Comparison of ENCODE assay signal across 10 cellular contexts in the genomic region with DNA sequence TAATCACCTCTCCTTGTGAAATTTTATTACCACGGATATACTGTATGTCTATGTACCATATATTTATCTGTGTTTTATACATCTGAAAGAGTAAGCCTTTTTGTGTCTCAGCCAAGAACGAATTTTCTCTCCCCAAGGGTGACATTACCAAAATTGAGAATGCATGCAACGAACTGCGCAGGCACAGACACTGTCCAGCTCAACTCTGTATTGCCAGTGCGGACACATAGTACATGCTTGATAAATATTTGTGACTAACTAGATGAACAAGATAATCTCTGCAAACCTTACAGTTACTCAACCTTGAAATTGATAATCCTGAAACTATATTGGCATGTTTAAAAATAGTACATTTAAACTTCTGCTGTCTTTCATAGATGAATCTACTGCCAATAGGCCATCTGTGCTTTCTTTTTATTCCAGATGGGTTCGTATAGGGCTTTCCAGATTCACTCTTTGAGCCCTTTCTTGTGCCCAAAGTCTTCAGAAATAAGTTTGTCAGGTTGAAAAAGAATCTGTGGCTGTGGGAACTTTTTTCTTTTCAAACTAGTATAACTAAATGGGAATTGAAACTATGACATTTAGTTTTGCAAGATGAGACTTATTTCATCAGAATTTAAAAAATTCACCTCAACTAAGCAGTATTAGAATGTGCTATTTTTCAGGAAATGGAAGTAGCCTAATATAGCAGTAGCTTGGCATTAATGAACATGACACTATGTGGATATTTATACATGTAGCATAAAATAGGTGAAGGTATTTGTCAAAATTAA. TPM values are rescaled to one million over a fixed set of nuclear protein-coding genes. Genes with fewer than 3 reads are reported as not detected.
DNase-seq lines count a peak whose midpoint lies in the region; ATAC-seq and TF ChIP-seq lines count a peak whose summit lies in the region.
"Had no signal": no experiment of that assay in that cellular context is flagged by ENCODE, and none has a peak within 500 bp of the region (broad histone marks: within the 10 kb centered on the region; RNA-seq: fewer than 3 reads in every experiment).

No MANE protein-coding gene starts in this region.

- DNase-seq in activated T-cell treated with anti-CD3 and anti-CD28 coated beads, Interleukin-2, amount 50 U/mL, for 72 hours = no peak
- no peak for DNase-seq in activated T-cell treated with anti-CD3 and anti-CD28 coated beads, Interleukin-2, amount 50 U/mL, for 1 hour
- DNase-seq in stimulated activated naive B cell treated with anti-CD40 and anti-IgM and Interleukin-4, amounts not matched to agents 10 μg/mL and 1 μg/mL and 100 μg/mL, for 72 hours = no peak
- DNase-seq in HEK293T (ENCODE audit: extremely low spot score) (no peak), NCI-H1417 (lab: John Stamatoyannopoulos, UW) (no peak), NCI-H82 treated with DMSO at 0.1 percent for 48 hours (lab: John Stamatoyannopoulos, UW; ENCODE audit: unreplicated experiment) (no peak)
- DNase-seq: activated naive CD4-positive, alpha-beta T cell treated with anti-CD3 and anti-CD28 coated beads, Interleukin-2, amount 50 U/mL, for 16 hours; NCI-H1048 had no signal

- CTCF ChIA-PET in HEK293T (lab: Yijun Ruan, JAX) = no interaction called here

- ATAC-seq in activated T-cell treated with anti-CD3 and anti-CD28 coated beads, Interleukin-2, amount 50 U/mL, for 72 hours (replicated peaks in 1 of 2) = no peak
- peak; percentile 32 for ATAC-seq in GM21825 (IDR thresholded peaks at IDR 0.05; ENCODE audit: unreplicated experiment)
- peak; percentile 36 for ATAC-seq in HG03520 (IDR thresholded peaks at IDR 0.05; ENCODE audit: unreplicated experiment)
- ATAC-seq in stimulated activated naive B cell treated with anti-CD40 and anti-IgM and Interleukin-4, amounts not matched to agents 10 μg/mL and 1 μg/mL and 100 μg/mL, for 72 hours (replicated peaks) = peak; percentile 47 to 53

- H3K4me1 Mint-ChIP-seq in activated T-cell treated with anti-CD3 and anti-CD28 coated beads, Interleukin-2, amount 50 U/mL, for 72 hours (ENCODE audit: low read depth) = peaks cover 91% of the 10 kb centered on the region
- peaks cover 46 to 73% of the 10 kb centered on the region in 2 donors for H3K4me1 Mint-ChIP-seq in stimulated activated naive B cell treated with anti-CD40 and anti-IgM and Interleukin-4, amounts not matched to agents 10 μg/mL and 1 μg/mL and 100 μg/mL, for 72 hours

- peaks cover 2 to 4% of the 10 kb centered on the region in 2 donors for H3K36me3 Mint-ChIP-seq in activated T-cell treated with anti-CD3 and anti-CD28 coated beads, Interleukin-2, amount 50 U/mL, for 72 hours (ENCODE audit: insufficient read depth in 2 of 2)
- peaks cover 0 to 4% of the 10 kb centered on the region in 2 donors for H3K36me3 Mint-ChIP-seq in stimulated activated naive B cell treated with anti-CD40 and anti-IgM and Interleukin-4, amounts not matched to agents 10 μg/mL and 1 μg/mL and 100 μg/mL, for 72 hours

- H3K9me3 Mint-ChIP-seq in activated T-cell treated with anti-CD3 and anti-CD28 coated beads, Interleukin-2, amount 50 U/mL, for 72 hours = peaks cover 0 to 1% of the 10 kb centered on the region in 2 donors
- H3K9me3 Mint-ChIP-seq in stimulated activated naive B cell treated with anti-CD40 and anti-IgM and Interleukin-4, amounts not matched to agents 10 μg/mL and 1 μg/mL and 100 μg/mL, for 72 hours = peaks cover 0 to 3% of the 10 kb centered on the region in 2 donors

- peak overlapping the region; percentile 36 to 82 for H3K4me3 Mint-ChIP-seq in activated T-cell treated with anti-CD3 and anti-CD28 coated beads, Interleukin-2, amount 50 U/mL, for 72 hours
- H3K4me3 Mint-ChIP-seq in stimulated activated naive B cell treated with anti-CD40 and anti-IgM and Interleukin-4, amounts not matched to agents 10 μg/mL and 1 μg/mL and 100 μg/mL, for 72 hours = peak overlapping the region; percentile 57 to 58

- H3K27ac Mint-ChIP-seq in activated T-cell treated with anti-CD3 and anti-CD28 coated beads, Interleukin-2, amount 50 U/mL, for 72 hours = peak overlapping the region; percentile 95
- peak overlapping the region; percentile 94 for H3K27ac Mint-ChIP-seq in stimulated activated naive B cell treated with anti-CD40 and anti-IgM and Interleukin-4, amounts not matched to agents 10 μg/mL and 1 μg/mL and 100 μg/mL, for 72 hours

- POLR2A ChIA-PET in HEK293T (lab: Yijun Ruan, JAX) = interaction anchor here (1.0 kb wide), 1 partner anchor 76 kb away, joined by 3 read pairs; a partner anchor contains a TSS

- no peaks in the 10 kb centered on the region for H3K27me3 Mint-ChIP-seq in activated T-cell treated with anti-CD3 and anti-CD28 coated beads, Interleukin-2, amount 50 U/mL, for 72 hours (ENCODE audit: low read depth)
- H3K27me3 Mint-ChIP-seq in stimulated activated naive B cell treated with anti-CD40 and anti-IgM and Interleukin-4, amounts not matched to agents 10 μg/mL and 1 μg/mL and 100 μg/mL, for 72 hours = no peaks in the 10 kb centered on the region

TF ChIP-seq in HEK293T, 16 proteins besides CTCF, POLR2A, EP300 and RAD21:
- TF ChIP-seq CTBP1 (IDR thresholded peaks at IDR 0.05; ENCODE audit: borderline replicate concordance) (no peak), BHLHE40 (IDR thresholded peaks at IDR 0.05; ENCODE audit: borderline replicate concordance) (no peak), FOXA1 (IDR thresholded peaks at IDR 0.05) (no peak), ZNF384 (IDR thresholded peaks at IDR 0.05) (no peak), NFRKB (IDR thresholded peaks at IDR 0.05) (no peak), HDGF (IDR thresholded peaks at IDR 0.05; ENCODE audit: borderline replicate concordance) (no peak), FOXK2 (IDR thresholded peaks at IDR 0.05) (no peak), FOXM1 (IDR thresholded peaks at IDR 0.05; ENCODE audit: borderline replicate concordance) (no peak)
- TF ChIP-seq, protein P1, sequence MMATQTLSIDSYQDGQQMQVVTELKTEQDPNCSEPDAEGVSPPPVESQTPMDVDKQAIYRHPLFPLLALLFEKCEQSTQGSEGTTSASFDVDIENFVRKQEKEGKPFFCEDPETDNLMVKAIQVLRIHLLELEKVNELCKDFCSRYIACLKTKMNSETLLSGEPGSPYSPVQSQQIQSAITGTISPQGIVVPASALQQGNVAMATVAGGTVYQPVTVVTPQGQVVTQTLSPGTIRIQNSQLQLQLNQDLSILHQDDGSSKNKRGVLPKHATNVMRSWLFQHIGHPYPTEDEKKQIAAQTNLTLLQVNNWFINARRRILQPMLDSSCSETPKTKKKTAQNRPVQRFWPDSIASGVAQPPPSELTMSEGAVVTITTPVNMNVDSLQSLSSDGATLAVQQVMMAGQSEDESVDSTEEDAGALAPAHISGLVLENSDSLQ (IDR thresholded peaks at IDR 0.05) = no peak

RNA-seq across cellular contexts. Expression of a gene that starts 38.9 kb away (rescaled TPM):
- 10 to 100 TPM in 1 of 2 donors, 1 to 10 TPM in 1; 7.9 to 13.5 TPM for total RNA-seq in activated T-cell treated with anti-CD3 and anti-CD28 coated beads, Interleukin-2, amount 50 U/mL, for 72 hours

Comparison
In these comparisons a context has a peak if more than half of its experiments do, and no peak if none do; other contexts are left out.
1. ATAC-seq: peak in GM21825 (single experiment), HG03520 (single experiment) and stimulated activated naive B cell treated with anti-CD40 and anti-IgM and Interleukin-4, amounts not matched to agents 10 μg/mL and 1 μg/mL and 100 μg/mL, for 72 hours (2 of 2); none in activated T-cell treated with anti-CD3 and anti-CD28 coated beads, Interleukin-2, amount 50 U/mL, for 72 hours (0 of 2).